Comparison of ENCODE assay signal across 9 cellular contexts in the genomic region with DNA sequence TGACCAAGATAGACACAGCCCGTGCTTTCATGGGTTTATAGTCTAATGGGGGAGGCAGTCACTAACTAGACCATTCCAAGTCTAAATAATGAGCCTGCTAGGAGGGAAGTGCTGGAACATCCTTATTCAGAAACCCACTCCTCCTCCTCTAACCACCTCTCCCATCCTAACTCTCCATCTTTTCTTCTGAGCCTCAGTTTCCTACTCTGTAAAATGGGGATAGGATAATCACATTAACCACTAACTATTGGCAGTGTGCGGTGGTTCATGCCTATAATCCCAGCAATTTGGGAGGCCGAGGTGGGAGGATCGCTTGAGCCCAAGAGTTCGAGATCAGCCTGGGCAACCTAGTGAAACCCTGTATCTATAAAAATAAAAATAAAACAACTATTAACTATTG.
"Had no signal": no experiment of that assay in that cellular context is flagged by ENCODE, and none has a peak within 500 bp of the region (broad histone marks: within the 10 kb centered on the region; RNA-seq: fewer than 3 reads in every experiment).

No MANE protein-coding gene starts in this region.

- H3K4me3 ChIP-seq: GM23248, HAP-1 had no signal

- H3K9ac ChIP-seq: GM23248 had no signal

- H3K27ac ChIP-seq: GM23248, HL-60 had no signal

- H3K9me3 Mint-ChIP-seq: HFFc6 had no signal

- ATAC-seq: HCT116 had no signal

- H2AFZ ChIP-seq: GM23248 had no signal

- H3K4me3 Mint-ChIP-seq: HFFc6 had no signal

- H3K36me3 ChIP-seq: HAP-1 had no signal

- H3K9me3 ChIP-seq: HAP-1 had no signal

- DNase-seq: GM23248, GOT3, H7, HFFc6, IMR-90, KBM-7 had no signal

- H3K27ac Mint-ChIP-seq: HFFc6 had no signal
